24 cellular contexts compared by ENCODE assay signal in the genomic region with DNA sequence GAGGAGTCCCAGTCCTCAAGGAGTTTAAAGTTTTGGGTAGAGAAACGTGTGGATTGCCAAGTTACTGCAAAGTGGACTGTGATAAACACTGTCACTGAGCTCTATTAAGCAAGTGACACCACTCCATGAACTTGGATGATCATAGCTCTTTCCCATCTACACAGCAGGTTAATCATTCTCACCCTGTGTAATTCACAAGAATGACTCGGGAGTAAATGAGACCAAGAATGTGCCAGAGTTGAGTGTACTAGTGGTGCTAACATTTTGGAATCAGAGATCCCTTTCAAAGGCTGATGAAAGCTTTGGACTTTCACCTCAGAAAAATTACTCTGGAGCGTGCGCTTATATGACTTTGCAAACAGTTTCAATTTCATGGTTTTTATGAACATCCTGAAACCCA.
DNase-seq lines count a peak whose midpoint lies in the region; ATAC-seq and FAIRE-seq lines count a peak whose summit lies in the region.
"Had no signal": no experiment of that assay in that cellular context is flagged by ENCODE, and none has a peak within 500 bp of the region (broad histone marks: within the 10 kb centered on the region; RNA-seq: fewer than 3 reads in every experiment).

No MANE protein-coding gene starts in this region.

- no peaks in the 10 kb centered on the region for H3K27me3 Mint-ChIP-seq in activated naive CD4-positive, alpha-beta T cell treated with anti-CD3 and anti-CD28 coated beads, Interleukin-2, amount 50 U/mL, for 24 hours
- no peaks in the 10 kb centered on the region for H3K27me3 Mint-ChIP-seq in activated CD8-positive, alpha-beta T cell treated with anti-CD3 and anti-CD28 coated beads, Interleukin-2, amount 10 ng/mL, durations not matched to agents 7 days and 5 days (ENCODE audit: low read depth)
- H3K27me3 Mint-ChIP-seq: activated naive CD8-positive, alpha-beta T cell; type B pancreatic cell had no signal

- H3K27me3 ChIP-seq in small intestine (ENCODE audit: control insufficient read depth in 2 of 2, insufficient read depth in 2 of 2, low read length in 2 of 2), result no peaks in the 10 kb centered on the region

- FAIRE-seq in small intestine (lab: Jason Lieb, UNC), result no peak
- FAIRE-seq: H1, islet of Langerhans, K562, TTC549 had no signal

- H3K36me3 Mint-ChIP-seq in activated naive CD4-positive, alpha-beta T cell treated with anti-CD3 and anti-CD28 coated beads, Interleukin-2, amount 50 U/mL, for 24 hours, result no peaks in the 10 kb centered on the region
- H3K36me3 Mint-ChIP-seq in activated CD8-positive, alpha-beta T cell treated with anti-CD3 and anti-CD28 coated beads, Interleukin-2, amount 10 ng/mL, durations not matched to agents 7 days and 5 days (ENCODE audit: low read depth), result no peaks in the 10 kb centered on the region
- H3K36me3 Mint-ChIP-seq: activated naive CD8-positive, alpha-beta T cell; type B pancreatic cell had no signal

- peak overlapping the region; percentile 26 for H3K4me3 Mint-ChIP-seq in activated naive CD4-positive, alpha-beta T cell treated with anti-CD3 and anti-CD28 coated beads, Interleukin-2, amount 50 U/mL, for 24 hours
- H3K4me3 Mint-ChIP-seq in activated CD8-positive, alpha-beta T cell treated with anti-CD3 and anti-CD28 coated beads, Interleukin-2, amount 10 ng/mL, durations not matched to agents 7 days and 5 days, result no peak overlapping the region
- H3K4me3 Mint-ChIP-seq: type B pancreatic cell had no signal

- ATAC-seq in activated CD8-positive, alpha-beta T cell treated with anti-CD3 and anti-CD28 coated beads, Interleukin-2, amount 10 ng/mL, durations not matched to agents 7 days and 5 days, result no peak
- no peak for ATAC-seq in GM19035 (IDR thresholded peaks at IDR 0.05; ENCODE audit: unreplicated experiment)

- H3K4me3 ChIP-seq in small intestine (ENCODE audit: low read depth in 1 of 2, low read length in 2 of 2), result no peak overlapping the region
- H3K4me3 ChIP-seq: K562 had no signal

- H3K4me1 Mint-ChIP-seq in activated naive CD4-positive, alpha-beta T cell treated with anti-CD3 and anti-CD28 coated beads, Interleukin-2, amount 50 U/mL, for 24 hours, result peaks cover 46% of the 10 kb centered on the region
- peaks cover 35% of the 10 kb centered on the region for H3K4me1 Mint-ChIP-seq in activated CD8-positive, alpha-beta T cell treated with anti-CD3 and anti-CD28 coated beads, Interleukin-2, amount 10 ng/mL, durations not matched to agents 7 days and 5 days (ENCODE audit: low read depth)

- H3K36me3 ChIP-seq in small intestine (ENCODE audit: control insufficient read depth in 2 of 2, insufficient read depth in 2 of 2, low read length in 2 of 2), result no peaks in the 10 kb centered on the region

- CTCF ChIA-PET in activated CD8-positive, alpha-beta T cell treated with anti-CD3 and anti-CD28 coated beads, Interleukin-2, amount 10 ng/mL, durations not matched to agents 7 days and 5 days (lab: Charles Lee), result interaction anchor here (1.3 to 1.7 kb wide), 2 partner anchors 53 to 114 kb away, joined by 3 to 4 read pairs; no protein-coding TSS in a partner anchor

- DNase-seq in activated naive CD4-positive, alpha-beta T cell treated with anti-CD3 and anti-CD28 coated beads, Interleukin-2, amount 50 U/mL, for 16 hours, result no peak
- no peak for DNase-seq in activated CD8-positive, alpha-beta T cell treated with anti-CD3 and anti-CD28 coated beads, Interleukin-2, amount 10 ng/mL, durations not matched to agents 7 days and 5 days
- DNase-seq in kidney tubule cell (ENCODE audit: low spot score) (peak; percentile 41), small intestine (peak; percentile 6), NCI-H1694 (lab: John Stamatoyannopoulos, UW) (no peak), KBM-7 (no peak)
- DNase-seq: 8988T; activated CD4-positive, CD25-positive, alpha-beta regulatory T cell treated with anti-CD3 and anti-CD28 coated beads, Interleukin-2, amount 50 U/mL, for 72 hours; activated T-cell treated with anti-CD3 and anti-CD28 coated beads, Interleukin-2, amount 50 U/mL, for 48 hours; EL; hypothalamus; NCI-H2171; NCI-H526 treated with DMSO at 0.1 percent for 48 hours; retina; SW 1271 had no signal

- no peak overlapping the region for H3K27ac ChIP-seq in small intestine (ENCODE audit: low read depth in 1 of 2, low read length in 1 of 2)

- WGBS in small intestine, 3 donors, result 15 to 62% (median 36%) methylated on average over 4 of the region's 4 CpGs

- H3K9me3 ChIP-seq in small intestine (ENCODE audit: control insufficient read depth, low read depth), result no peaks in the 10 kb centered on the region

- POLR2A ChIA-PET in activated CD8-positive, alpha-beta T cell treated with anti-CD3 and anti-CD28 coated beads, Interleukin-2, amount 10 ng/mL, durations not matched to agents 7 days and 5 days (lab: Charles Lee), result no interaction called here

- H3K4me1 ChIP-seq in small intestine (ENCODE audit: control insufficient read depth in 2 of 2, insufficient read depth in 1 of 2, low read depth in 1 of 2, low read length in 1 of 2), result no peaks in the 10 kb centered on the region

- H3K27ac Mint-ChIP-seq in activated naive CD4-positive, alpha-beta T cell treated with anti-CD3 and anti-CD28 coated beads, Interleukin-2, amount 50 U/mL, for 24 hours, result no peak overlapping the region
- H3K27ac Mint-ChIP-seq in activated CD8-positive, alpha-beta T cell treated with anti-CD3 and anti-CD28 coated beads, Interleukin-2, amount 10 ng/mL, durations not matched to agents 7 days and 5 days, result peak overlapping the region; percentile 10
- H3K27ac Mint-ChIP-seq: memory B cell, type B pancreatic cell had no signal

- in situ Hi-C loops in KBM-7 (cut with MboI; ENCODE audit: low pct_unique_long_range_greater_than_20kb, low sequenced_read_pairs), result no loop called here

- H3K9me3 Mint-ChIP-seq in activated naive CD4-positive, alpha-beta T cell treated with anti-CD3 and anti-CD28 coated beads, Interleukin-2, amount 50 U/mL, for 24 hours, result no peaks in the 10 kb centered on the region
- no peaks in the 10 kb centered on the region for H3K9me3 Mint-ChIP-seq in activated CD8-positive, alpha-beta T cell treated with anti-CD3 and anti-CD28 coated beads, Interleukin-2, amount 10 ng/mL, durations not matched to agents 7 days and 5 days (ENCODE audit: insufficient read depth)
- H3K9me3 Mint-ChIP-seq: type B pancreatic cell had no signal

Comparison
In these comparisons a context has a peak if more than half of its experiments do, and no peak if none do; other contexts are left out.
1. DNase-seq: peak in kidney tubule cell (single experiment) and small intestine (single experiment); none in activated naive CD4-positive, alpha-beta T cell treated with anti-CD3 and anti-CD28 coated beads, Interleukin-2, amount 50 U/mL, for 16 hours (single experiment), activated CD8-positive, alpha-beta T cell treated with anti-CD3 and anti-CD28 coated beads, Interleukin-2, amount 10 ng/mL, durations not matched to agents 7 days and 5 days (single experiment), NCI-H1694 (single experiment) and KBM-7 (single experiment).